ENCODE assay signal across 17 cellular contexts in the genomic region with DNA sequence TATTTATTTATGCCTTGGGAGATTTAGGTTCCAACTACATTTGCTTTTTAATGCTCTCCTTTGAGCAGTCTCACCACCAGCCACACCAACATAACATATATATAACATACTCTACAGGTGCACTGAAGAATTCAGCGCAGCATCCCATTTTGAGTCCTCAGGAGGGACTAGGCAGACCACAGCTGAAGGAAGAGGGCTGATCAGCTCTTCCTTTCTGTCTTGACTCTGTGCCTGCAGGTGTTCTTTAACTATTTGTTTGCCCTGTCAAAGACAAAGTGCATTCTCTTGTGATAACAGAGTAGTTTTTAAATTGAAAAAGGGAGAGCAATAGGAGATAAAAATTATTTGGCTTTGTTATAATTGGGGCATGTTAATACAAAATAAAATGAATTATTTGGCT. TPM values are rescaled to one million over a fixed set of nuclear protein-coding genes. Genes with fewer than 3 reads are reported as not detected.
DNase-seq lines count a peak whose midpoint lies in the region; ATAC-seq, FAIRE-seq and TF ChIP-seq lines count a peak whose summit lies in the region.
"Had no signal": no experiment of that assay in that cellular context is flagged by ENCODE, and none has a peak within 500 bp of the region (broad histone marks: within the 10 kb centered on the region; RNA-seq: fewer than 3 reads in every experiment).

No MANE protein-coding gene starts in this region.

- DNase-seq in activated CD4-positive, alpha-beta T cell treated with anti-CD3 and anti-CD28 coated beads, Interleukin-2, amount 10 ng/mL, durations not matched to agents 24 days and 14 days: no peak
- no peak for DNase-seq in activated CD4-positive, alpha-beta T cell treated with anti-CD3 and anti-CD28 coated beads for 1 hour
- no peak for DNase-seq in natural killer cell treated with Interleukin-12 subunit alpha and Interleukin-12 subunit beta and Interleukin-15 and Interleukin-18, amount 100 ng/mL, for 72 hours (ENCODE audit: low spot score)
- DNase-seq in pancreas (no peak), GM19239 (ENCODE audit: insufficient read length, low spot score) (no peak)
- DNase-seq: COR-L47, left ventricle myocardium inferior, NCI-H1436 treated with DMSO at 0.1 percent for 48 hours, NCI-H446 treated with DMSO at 0.1 percent for 48 hours, PC-3 had no signal

- H3K4me1 ChIP-seq in Loucy (ENCODE audit: insufficient read depth, low read length, poor library complexity, severe bottlenecking): peaks cover 31% of the 10 kb centered on the region
- peaks cover 22 to 38% (median 31%) of the 10 kb centered on the region in 3 donors for H3K4me1 ChIP-seq in pancreas

- no peak for TF ChIP-seq CTCF in Loucy (conservative IDR thresholded peaks at IDR 0.05; ENCODE audit: low read length)
- TF ChIP-seq CTCF in pancreas (IDR thresholded peaks at IDR 0.05): no peak

- no peak for FAIRE-seq in pancreas (lab: Jason Lieb, UNC)
- no peak for FAIRE-seq in GM19239 (lab: Jason Lieb, UNC)
- FAIRE-seq: A204.1 had no signal

- H3K4me3 Mint-ChIP-seq in activated CD4-positive, alpha-beta T cell treated with anti-CD3 and anti-CD28 coated beads, Interleukin-2, amount 10 ng/mL, durations not matched to agents 24 days and 14 days: peak overlapping the region; percentile 45
- H3K4me3 Mint-ChIP-seq in activated naive CD8-positive, alpha-beta T cell: peak overlapping the region; percentile 81
- H3K4me3 Mint-ChIP-seq in natural killer cell treated with Interleukin-12 subunit alpha and Interleukin-12 subunit beta and Interleukin-15 and Interleukin-18, amount 100 ng/mL, for 72 hours: peak overlapping the region; percentile 20
- H3K4me3 Mint-ChIP-seq: neural crest cell; stimulated activated memory B cell treated with anti-CD40 and anti-IgM and Interleukin-4, amounts not matched to agents 10 μg/mL and 1 μg/mL and 100 μg/mL, for 72 hours had no signal

- intact Hi-C loops in activated CD4-positive, alpha-beta T cell treated with anti-CD3 and anti-CD28 coated beads, Interleukin-2, amount 10 ng/mL, durations not matched to agents 24 days and 14 days (cut with micrococcal nuclease): no loop called here
- intact Hi-C loops in pancreas (cut with DNase I): no loop called here

- H3K4me3 ChIP-seq in Loucy (ENCODE audit: low read length, poor library complexity, severe bottlenecking) (no peak overlapping the region), pancreas (no peak overlapping the region)
- H3K4me3 ChIP-seq: left ventricle myocardium inferior had no signal

- peaks cover 8% of the 10 kb centered on the region for H3K9me3 Mint-ChIP-seq in activated CD4-positive, alpha-beta T cell treated with anti-CD3 and anti-CD28 coated beads, Interleukin-2, amount 10 ng/mL, durations not matched to agents 24 days and 14 days
- no peaks in the 10 kb centered on the region for H3K9me3 Mint-ChIP-seq in activated naive CD8-positive, alpha-beta T cell (ENCODE audit: low read depth)
- H3K9me3 Mint-ChIP-seq in natural killer cell treated with Interleukin-12 subunit alpha and Interleukin-12 subunit beta and Interleukin-15 and Interleukin-18, amount 100 ng/mL, for 72 hours: no peaks in the 10 kb centered on the region

- H3F3A ChIP-seq in Loucy (ENCODE audit: low read depth): peaks cover 7% of the 10 kb centered on the region; the same call in 1 of the 2 replicates

- H3K9me2 ChIP-seq in Loucy (replicated peaks; ENCODE audit: low read depth, low read length): no peaks in the 10 kb centered on the region

- 54 to 85% methylated on average over 1 of the region's 1 CpG for WGBS in pancreas, 2 donors

- ATAC-seq in natural killer cell treated with Interleukin-12 subunit alpha and Interleukin-12 subunit beta and Interleukin-15 and Interleukin-18, amount 100 ng/mL, for 72 hours: no peak
- no peak for ATAC-seq in pancreas
- no peak for ATAC-seq in HG03095 (IDR thresholded peaks at IDR 0.05; ENCODE audit: unreplicated experiment)
- ATAC-seq: PC-3; sciatic nerve; stimulated activated memory B cell treated with anti-CD40 and anti-IgM and Interleukin-4, amounts not matched to agents 10 μg/mL and 1 μg/mL and 100 μg/mL, for 72 hours had no signal

- H3K4me2 ChIP-seq in Loucy (ENCODE audit: low read depth, low read length, poor library complexity, severe bottlenecking): peak overlapping the region; percentile 67

- no peak overlapping the region for H3K27ac ChIP-seq in pancreas

- H3K79me2 ChIP-seq in Loucy (ENCODE audit: insufficient read depth, low read length): peaks cover 95% of the 10 kb centered on the region

- H2AFZ ChIP-seq in Loucy (ENCODE audit: low read length): no peak overlapping the region

- peaks cover 40% of the 10 kb centered on the region for H3K4me1 Mint-ChIP-seq in activated CD4-positive, alpha-beta T cell treated with anti-CD3 and anti-CD28 coated beads, Interleukin-2, amount 10 ng/mL, durations not matched to agents 24 days and 14 days
- peaks cover 82% of the 10 kb centered on the region for H3K4me1 Mint-ChIP-seq in activated naive CD8-positive, alpha-beta T cell (ENCODE audit: low read depth)
- peaks cover 45 to 57% of the 10 kb centered on the region in 2 donors for H3K4me1 Mint-ChIP-seq in natural killer cell treated with Interleukin-12 subunit alpha and Interleukin-12 subunit beta and Interleukin-15 and Interleukin-18, amount 100 ng/mL, for 72 hours (ENCODE audit: low read depth in 2 of 2)

- H3K27ac Mint-ChIP-seq in activated CD4-positive, alpha-beta T cell treated with anti-CD3 and anti-CD28 coated beads, Interleukin-2, amount 10 ng/mL, durations not matched to agents 24 days and 14 days: peak overlapping the region; percentile 55
- peak overlapping the region; percentile 95 for H3K27ac Mint-ChIP-seq in activated naive CD8-positive, alpha-beta T cell
- H3K27ac Mint-ChIP-seq in natural killer cell treated with Interleukin-12 subunit alpha and Interleukin-12 subunit beta and Interleukin-15 and Interleukin-18, amount 100 ng/mL, for 72 hours: peak overlapping the region; percentile 56 to 86

- H3K27me3 Mint-ChIP-seq in activated CD4-positive, alpha-beta T cell treated with anti-CD3 and anti-CD28 coated beads, Interleukin-2, amount 10 ng/mL, durations not matched to agents 24 days and 14 days: no peaks in the 10 kb centered on the region
- no peaks in the 10 kb centered on the region for H3K27me3 Mint-ChIP-seq in activated naive CD8-positive, alpha-beta T cell
- no peaks in the 10 kb centered on the region for H3K27me3 Mint-ChIP-seq in natural killer cell treated with Interleukin-12 subunit alpha and Interleukin-12 subunit beta and Interleukin-15 and Interleukin-18, amount 100 ng/mL, for 72 hours
- H3K27me3 Mint-ChIP-seq: stimulated activated memory B cell treated with anti-CD40 and anti-IgM and Interleukin-4, amounts not matched to agents 10 μg/mL and 1 μg/mL and 100 μg/mL, for 72 hours had no signal

- H3K36me3 ChIP-seq in Loucy (ENCODE audit: insufficient read depth, low read length): peaks cover 47% of the 10 kb centered on the region
- peaks cover 0 to 3% (median 0%) of the 10 kb centered on the region in 3 donors for H3K36me3 ChIP-seq in pancreas

- peak overlapping the region; percentile 11 for H3K9ac ChIP-seq in Loucy (ENCODE audit: low read depth, low read length, poor library complexity, severe bottlenecking)

- H3K27me3 ChIP-seq in Loucy (ENCODE audit: insufficient read depth, low read length, poor library complexity, severe bottlenecking): no peaks in the 10 kb centered on the region
- no peaks in the 10 kb centered on the region for H3K27me3 ChIP-seq in pancreas

- peaks cover 81% of the 10 kb centered on the region for H4K20me1 ChIP-seq in Loucy (ENCODE audit: insufficient read depth, low read length, poor library complexity, severe bottlenecking)

- peaks cover 34% of the 10 kb centered on the region for H3K36me3 Mint-ChIP-seq in activated CD4-positive, alpha-beta T cell treated with anti-CD3 and anti-CD28 coated beads, Interleukin-2, amount 10 ng/mL, durations not matched to agents 24 days and 14 days (ENCODE audit: low read depth)
- peaks cover 12% of the 10 kb centered on the region for H3K36me3 Mint-ChIP-seq in activated naive CD8-positive, alpha-beta T cell
- H3K36me3 Mint-ChIP-seq in natural killer cell treated with Interleukin-12 subunit alpha and Interleukin-12 subunit beta and Interleukin-15 and Interleukin-18, amount 100 ng/mL, for 72 hours: peaks cover 20% of the 10 kb centered on the region

- H3K9me3 ChIP-seq in Loucy (ENCODE audit: insufficient read depth, low read depth, low read length) (0 out of 2 replicates have a peak, but pooled peaks cover 4% of the 10 kb centered on the region), pancreas (no peaks in the 10 kb centered on the region)
- H3K9me3 ChIP-seq: left ventricle myocardium inferior had no signal

RNA-seq across cellular contexts. Expression of gene HIPK1, which starts 17.0 kb away (rescaled TPM):
- 81.3 and 85.9 TPM in 2 replicates for total RNA-seq in activated CD4-positive, alpha-beta T cell treated with anti-CD3 and anti-CD28 coated beads, Interleukin-2, amount 10 ng/mL, durations not matched to agents 24 days and 14 days
- total RNA-seq in natural killer cell treated with Interleukin-12 subunit alpha and Interleukin-12 subunit beta and Interleukin-15 and Interleukin-18, amount 100 ng/mL, for 72 hours: 100 to 1,000 TPM in 1 of 2 donors, 10 to 100 TPM in 1; 80.6 to 110 TPM
- 10 to 100 TPM; 27.9 to 42.1 (median 30.4) TPM for total RNA-seq in pancreas
- 10 to 100 TPM in 1 of 2 donors, 1 to 10 TPM in 1; 6.8 to 16.5 TPM for polyA plus RNA-seq in pancreas

RNA-seq across cellular contexts. Expression of gene OLFML3, which starts 33.2 kb away (rescaled TPM):
- 0.09 TPM in 1 of 2 replicates, not detected in the other for total RNA-seq in activated CD4-positive, alpha-beta T cell treated with anti-CD3 and anti-CD28 coated beads, Interleukin-2, amount 10 ng/mL, durations not matched to agents 24 days and 14 days
- 1 to 10 TPM in 1 of 2 donors, under 1 TPM in 1; 0.59 to 1.2 TPM for total RNA-seq in natural killer cell treated with Interleukin-12 subunit alpha and Interleukin-12 subunit beta and Interleukin-15 and Interleukin-18, amount 100 ng/mL, for 72 hours
- total RNA-seq in pancreas: 10 to 100 TPM in 3 of 6 donors, 1 to 10 TPM in 3; 3.7 to 39.2 (median 11.0) TPM
- polyA plus RNA-seq in pancreas: 10 to 100 TPM in 1 of 2 donors, 1 to 10 TPM in 1; 9.1 to 11.3 TPM

RNA-seq across cellular contexts. Expression of gene DCLRE1B, which starts 41.0 kb away (rescaled TPM):
- 21.5 and 22.5 TPM in 2 replicates for total RNA-seq in activated CD4-positive, alpha-beta T cell treated with anti-CD3 and anti-CD28 coated beads, Interleukin-2, amount 10 ng/mL, durations not matched to agents 24 days and 14 days
- total RNA-seq in natural killer cell treated with Interleukin-12 subunit alpha and Interleukin-12 subunit beta and Interleukin-15 and Interleukin-18, amount 100 ng/mL, for 72 hours: 10 to 100 TPM; 12.6 to 22.0 TPM
- total RNA-seq in pancreas: 1 to 10 TPM in 5 of 6 donors, under 1 TPM in 1; 0.71 to 2.7 (median 1.5) TPM
- polyA plus RNA-seq in pancreas: 1 to 10 TPM in 1 of 2 donors, under 1 TPM in 1; 0.68 to 1.2 TPM

RNA-seq across cellular contexts. Expression of gene AP4B1, which starts 41.5 kb away (rescaled TPM):
- total RNA-seq in activated CD4-positive, alpha-beta T cell treated with anti-CD3 and anti-CD28 coated beads, Interleukin-2, amount 10 ng/mL, durations not matched to agents 24 days and 14 days: 41.7 and 42.3 TPM in 2 replicates
- 10 to 100 TPM; 40.4 to 76.0 TPM for total RNA-seq in natural killer cell treated with Interleukin-12 subunit alpha and Interleukin-12 subunit beta and Interleukin-15 and Interleukin-18, amount 100 ng/mL, for 72 hours
- 10 to 100 TPM in 5 of 6 donors, 1 to 10 TPM in 1; 8.2 to 16.4 (median 11.8) TPM for total RNA-seq in pancreas
- polyA plus RNA-seq in pancreas: 10 to 100 TPM; 17.4 to 37.5 TPM

RNA-seq across cellular contexts. Expression of gene BCL2L15, which starts 58.7 kb away (rescaled TPM):
- total RNA-seq in activated CD4-positive, alpha-beta T cell treated with anti-CD3 and anti-CD28 coated beads, Interleukin-2, amount 10 ng/mL, durations not matched to agents 24 days and 14 days: 0.40 and 1.0 TPM in 2 replicates
- 1 to 10 TPM; 1.3 to 3.0 TPM for total RNA-seq in natural killer cell treated with Interleukin-12 subunit alpha and Interleukin-12 subunit beta and Interleukin-15 and Interleukin-18, amount 100 ng/mL, for 72 hours
- total RNA-seq in pancreas: 10 to 100 TPM; 13.9 to 25.8 (median 16.2) TPM
- 10 to 100 TPM in 1 of 2 donors, 1 to 10 TPM in 1; 4.9 to 13.6 TPM for polyA plus RNA-seq in pancreas
- total RNA-seq: left ventricle myocardium inferior had no signal

Comparison
In these comparisons a context has a peak if more than half of its experiments do, and no peak if none do; other contexts are left out.
1. H3K4me3 Mint-ChIP-seq: peak in every context shown above with its lines; median percentile 81 in activated naive CD8-positive, alpha-beta T cell; 45 in activated CD4-positive, alpha-beta T cell treated with anti-CD3 and anti-CD28 coated beads, Interleukin-2, amount 10 ng/mL, durations not matched to agents 24 days and 14 days; 20 in natural killer cell treated with Interleukin-12 subunit alpha and Interleukin-12 subunit beta and Interleukin-15 and Interleukin-18, amount 100 ng/mL, for 72 hours.